In the genomic region with DNA sequence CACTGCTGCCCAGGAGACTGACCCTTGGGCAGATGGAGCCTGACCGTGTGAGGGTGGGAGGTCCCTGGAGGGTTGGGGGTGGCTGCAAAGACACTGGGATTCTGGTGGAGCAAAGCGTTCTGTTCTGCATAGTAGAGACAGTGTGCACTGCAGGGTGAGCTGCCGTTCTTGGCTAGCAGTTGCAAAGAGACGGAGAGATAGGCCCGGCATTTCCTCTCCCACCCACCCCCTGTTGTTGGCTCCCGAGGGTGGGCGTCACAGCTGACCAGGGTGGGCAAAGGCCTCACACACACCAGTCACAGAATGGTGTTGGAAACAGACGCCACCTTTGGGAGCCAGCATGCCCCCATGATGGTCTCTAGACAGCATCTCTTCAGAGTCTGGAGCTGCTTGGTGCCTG, we compare ENCODE assay signal across 15 cellular contexts.
"Had no signal": no experiment of that assay in that cellular context is flagged by ENCODE, and none has a peak within 500 bp of the region (broad histone marks: within the 10 kb centered on the region; RNA-seq: fewer than 3 reads in every experiment).

No MANE protein-coding gene starts in this region.

- H3K4me1 Mint-ChIP-seq: stimulated activated naive B cell treated with anti-CD40 and anti-IgM and Interleukin-4, amounts not matched to agents 10 μg/mL and 1 μg/mL and 100 μg/mL, for 72 hours had no signal

- ATAC-seq: gastrocnemius medialis; left lobe of liver; mucosa of descending colon; naive thymus-derived CD8-positive, alpha-beta T cell; right cardiac atrium; stimulated activated naive B cell treated with anti-CD40 and anti-IgM and Interleukin-4, amounts not matched to agents 10 μg/mL and 1 μg/mL and 100 μg/mL, for 72 hours; stimulated activated naive CD8-positive, alpha-beta T cell treated with anti-CD3 and anti-CD28 coated beads, Interleukin-15, amount 100 ng/mL, for 72 hours had no signal

- H3K36me3 Mint-ChIP-seq: stimulated activated naive B cell treated with anti-CD40 and anti-IgM and Interleukin-4, amounts not matched to agents 10 μg/mL and 1 μg/mL and 100 μg/mL, for 72 hours had no signal

- DNase-seq: effector CD4-positive, alpha-beta T cell; gastrocnemius medialis; islet precursor cell; mammary epithelial cell; mucosa of descending colon; naive thymus-derived CD8-positive, alpha-beta T cell; right cardiac atrium; stimulated activated CD4-positive, alpha-beta T cell treated with anti-CD3 and anti-CD28 coated beads, Interleukin-15, amount 100 ng/mL, for 24 hours; stimulated activated CD4-positive, alpha-beta T cell treated with anti-CD3 and anti-CD28 coated beads, Interleukin-1b, Interleukin-23, amount 100 ng/mL, for 48 hours; stimulated activated CD4-positive, alpha-beta T cell treated with anti-CD3 and anti-CD28 coated beads, Interleukin-4, amount 100 ng/mL, for 4 hours; stimulated activated naive B cell treated with anti-CD40 and anti-IgM and Interleukin-4, amounts not matched to agents 10 μg/mL and 1 μg/mL and 100 μg/mL, for 72 hours; stimulated activated naive CD8-positive, alpha-beta T cell treated with anti-CD3 and anti-CD28 coated beads, Interleukin-15, amount 100 ng/mL, for 72 hours; testis had no signal

- H3K4me3 Mint-ChIP-seq: naive thymus-derived CD8-positive, alpha-beta T cell; stimulated activated naive B cell treated with anti-CD40 and anti-IgM and Interleukin-4, amounts not matched to agents 10 μg/mL and 1 μg/mL and 100 μg/mL, for 72 hours; stimulated activated naive CD8-positive, alpha-beta T cell treated with anti-CD3 and anti-CD28 coated beads, Interleukin-15, amount 100 ng/mL, for 72 hours had no signal

- H3K27ac Mint-ChIP-seq: naive thymus-derived CD8-positive, alpha-beta T cell; progenitor cell of endocrine pancreas; stimulated activated naive B cell treated with anti-CD40 and anti-IgM and Interleukin-4, amounts not matched to agents 10 μg/mL and 1 μg/mL and 100 μg/mL, for 72 hours; stimulated activated naive CD8-positive, alpha-beta T cell treated with anti-CD3 and anti-CD28 coated beads, Interleukin-15, amount 100 ng/mL, for 72 hours had no signal
